In genomic region chr2:202178342-202178958, GRCh38 we compare ENCODE assay signal across 8 cellular contexts. TPM values are rescaled to one million over a fixed set of nuclear protein-coding genes. Genes with fewer than 3 reads are reported as not detected.
DNase-seq lines count a peak whose midpoint lies in the region; ATAC-seq and TF ChIP-seq lines count a peak whose summit lies in the region.

No MANE protein-coding gene starts in this region.

- H3K4me3 ChIP-seq in epithelial cell of esophagus (ENCODE audit: low read length) (no peak overlapping the region), suprapubic skin (no peak overlapping the region)

- no peaks in the 10 kb centered on the region for H3K9me3 ChIP-seq in suprapubic skin

- DNase-seq in COR-L47 (lab: John Stamatoyannopoulos, UW) = peak; percentile 42
- DNase-seq in NCI-H774 (lab: John Stamatoyannopoulos, UW) = peak; percentile 33
- peak; percentile 43 to 59 for DNase-seq in activated CD4-positive, alpha-beta T cell treated with anti-CD3 and anti-CD28 coated beads, Interleukin-2, amount 50 U/mL, for 48 hours
- peak; percentile 65 for DNase-seq in epithelial cell of esophagus (ENCODE audit: low read depth)
- DNase-seq in myocyte (ENCODE audit: low read depth) = peak; percentile 79
- DNase-seq in suprapubic skin (ENCODE audit: low spot score in 2 of 2) = no peak
- no peak for DNase-seq in occipital lobe (lab: John Stamatoyannopoulos, UW)

- ATAC-seq in HG03280 (IDR thresholded peaks at IDR 0.05; ENCODE audit: unreplicated experiment) = peak; percentile 54

- no peaks in the 10 kb centered on the region for H3K36me3 ChIP-seq in suprapubic skin

- TF ChIP-seq CTCF in epithelial cell of esophagus (IDR thresholded peaks at IDR 0.05; ENCODE audit: insufficient read depth, low read depth, low read length, missing control alignments) (peak; percentile 86), suprapubic skin (IDR thresholded peaks at IDR 0.05) (peak; percentile 71 to 92)

- no peaks in the 10 kb centered on the region for H3K27me3 ChIP-seq in suprapubic skin

- no peak for TF ChIP-seq POLR2A in suprapubic skin (IDR thresholded peaks at IDR 0.05)

- H3K27ac ChIP-seq in suprapubic skin = no peak overlapping the region

- no peaks in the 10 kb centered on the region for H3K4me1 ChIP-seq in suprapubic skin

- 41% methylated on average over 7 of the region's 7 CpGs for WGBS in suprapubic skin

- no peak for TF ChIP-seq EP300 in suprapubic skin (IDR thresholded peaks at IDR 0.05)

RNA-seq across cellular contexts. Expression of gene SUMO1, which starts 59.9 kb away (rescaled TPM):
- total RNA-seq in myocyte = 97.2 and 113 TPM in 2 replicates
- polyA plus RNA-seq in myocyte (2012) = 81.5 TPM
- 10 to 100 TPM; 29.0 to 44.0 (median 37.8) TPM for total RNA-seq in suprapubic skin
- total RNA-seq in occipital lobe = 172 TPM

Comparison
In these comparisons a context has a peak if more than half of its experiments do, and no peak if none do; other contexts are left out.
1. DNase-seq: peak in COR-L47 (single experiment), NCI-H774 (single experiment), activated CD4-positive, alpha-beta T cell treated with anti-CD3 and anti-CD28 coated beads, Interleukin-2, amount 50 U/mL, for 48 hours (2 of 2), epithelial cell of esophagus (single experiment) and myocyte (single experiment); none in suprapubic skin (0 of 2) and occipital lobe (single experiment).